Comparison of ENCODE assay signal across 15 cellular contexts in the genomic region with DNA sequence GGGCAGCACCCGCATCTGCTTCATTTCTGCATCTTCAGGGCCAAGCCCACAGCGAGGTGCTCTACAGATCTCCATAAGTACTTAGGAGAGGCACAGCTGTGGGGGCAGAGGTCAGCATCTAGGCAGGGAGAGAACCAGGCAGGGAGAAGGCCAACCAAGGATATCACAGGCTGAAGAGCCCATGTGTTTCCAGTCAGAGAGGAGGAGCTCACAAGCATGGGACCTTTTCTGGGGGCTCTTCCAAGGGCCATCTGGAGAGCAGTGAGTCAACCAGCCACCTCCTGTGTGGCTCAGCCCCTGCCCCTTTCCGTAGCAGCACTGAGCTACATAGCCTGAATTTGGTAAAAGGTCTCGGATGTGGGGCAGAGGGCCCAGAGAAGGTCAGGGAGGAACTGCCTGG.
A peak's percentile ranks its signal among the peaks of the same experiment; 100 is the strongest.
DNase-seq lines count a peak whose midpoint lies in the region; ATAC-seq and TF ChIP-seq lines count a peak whose summit lies in the region.
"Had no signal": no experiment of that assay in that cellular context is flagged by ENCODE, and none has a peak within 500 bp of the region (broad histone marks: within the 10 kb centered on the region; RNA-seq: fewer than 3 reads in every experiment).

No MANE protein-coding gene starts in this region.

- H3K9me3 Mint-ChIP-seq in memory B cell (no peaks in the 10 kb centered on the region), CD14-positive monocyte (peaks cover 0 to 2% (median 0%) of the 10 kb centered on the region in 7 donors)
- H3K9me3 Mint-ChIP-seq: activated CD4-positive, alpha-beta T cell treated with anti-CD3 and anti-CD28 coated beads, Interleukin-2, amount 10 ng/mL, durations not matched to agents 24 days and 14 days had no signal

- no peak overlapping the region for H2AFZ ChIP-seq in GM23248

- H3K4me1 Mint-ChIP-seq in memory B cell (peaks cover 35% of the 10 kb centered on the region), CD14-positive monocyte (peaks cover 26% of the 10 kb centered on the region)

- no peak overlapping the region for H3K4me3 ChIP-seq in GM23248
- H3K4me3 ChIP-seq: HAP-1, SK-N-MC had no signal

- H3K9me3 ChIP-seq in GM23248 (ENCODE audit: low read depth) = no peaks in the 10 kb centered on the region
- H3K9me3 ChIP-seq: HAP-1 had no signal

- no peak overlapping the region for H3K4me2 ChIP-seq in GM23248 (ENCODE audit: unreplicated experiment)

- H3K27ac Mint-ChIP-seq in memory B cell (peak overlapping the region; percentile 30), CD14-positive monocyte (no peak overlapping the region)
- H3K27ac Mint-ChIP-seq: activated CD4-positive, alpha-beta T cell treated with anti-CD3 and anti-CD28 coated beads, Interleukin-2, amount 10 ng/mL, durations not matched to agents 24 days and 14 days had no signal

- H3K27me3 Mint-ChIP-seq in memory B cell (no peaks in the 10 kb centered on the region), CD14-positive monocyte (ENCODE audit: low read depth in 3 of 3) (peaks cover 0 to 4% (median 2%) of the 10 kb centered on the region in 3 donors)
- H3K27me3 Mint-ChIP-seq: activated CD4-positive, alpha-beta T cell treated with anti-CD3 and anti-CD28 coated beads, Interleukin-2, amount 10 ng/mL, durations not matched to agents 24 days and 14 days had no signal

- DNase-seq in GM23248 = peak; percentile 37
- DNase-seq in memory B cell (ENCODE audit: low spot score in 2 of 2) = no peak
- no peak for DNase-seq in CD14-positive monocyte (ENCODE audit: low spot score)
- DNase-seq in cerebellum (ENCODE audit: low spot score) = no peak
- DNase-seq in activated CD4-positive, alpha-beta T cell treated with anti-CD3 and anti-CD28 coated beads, Interleukin-2, amount 50 U/mL, for 48 hours = no peak
- DNase-seq in CD1c-positive myeloid dendritic cell (ENCODE audit: extremely low spot score) = no peak
- DNase-seq: activated CD4-positive, alpha-beta T cell treated with anti-CD3 and anti-CD28 coated beads, Interleukin-2, amount 10 ng/mL, durations not matched to agents 24 days and 14 days; activated effector memory CD4-positive, alpha-beta T cell treated with anti-CD3 and anti-CD28 coated beads, Interleukin-2, amount 50 U/mL, for 16 hours; central memory CD4-positive, alpha-beta T cell; hippocampal formation; KG1 had no signal

- TF ChIP-seq CTCF in 22Rv1 (IDR thresholded peaks at IDR 0.05) (no peak), CD14-positive monocyte (IDR thresholded peaks at IDR 0.05) (no peak)

- 0 out of 2 replicates have a peak overlapping the region, but pooled peaks have one; percentile 5 for H3K27ac ChIP-seq in 22Rv1
- no peak overlapping the region for H3K27ac ChIP-seq in GM23248
- H3K27ac ChIP-seq in cingulate gyrus (ENCODE audit: low read depth, low read length) = peak overlapping the region; percentile 78
- H3K27ac ChIP-seq: SK-N-MC had no signal

- no peak for ATAC-seq in memory B cell (ENCODE audit: low read depth)

- in situ Hi-C loops in GM23248 (cut with MboI) = no loop called here

- intact Hi-C loops in CD14-positive monocyte (cut with micrococcal nuclease) = no loop called here

- H3K79me2 ChIP-seq in GM23248 (ENCODE audit: insufficient read depth) = no peaks in the 10 kb centered on the region

- WGBS in GM23248 (ENCODE audit: low coverage in 1 of 2, low lambda C conversion rate in 2 of 2, missing lambda C conversion rate in 2 of 2), 2 experiments = 55 to 63% methylated on average over 4 of the region's 4 CpGs

- no peaks in the 10 kb centered on the region; the same call in 1 of the 2 replicates for H4K20me1 ChIP-seq in GM23248 (ENCODE audit: insufficient read depth)

- H3K9me2 ChIP-seq in GM23248 (ENCODE audit: insufficient read depth) = no peaks in the 10 kb centered on the region

- no peak overlapping the region for H3K9ac ChIP-seq in GM23248

- H3K36me3 Mint-ChIP-seq in memory B cell (peaks cover 2% of the 10 kb centered on the region), CD14-positive monocyte (no peaks in the 10 kb centered on the region)

- H3K4me3 Mint-ChIP-seq in memory B cell = no peak overlapping the region
- no peak overlapping the region for H3K4me3 Mint-ChIP-seq in CD14-positive monocyte
- H3K4me3 Mint-ChIP-seq: activated CD4-positive, alpha-beta T cell treated with anti-CD3 and anti-CD28 coated beads, Interleukin-2, amount 10 ng/mL, durations not matched to agents 24 days and 14 days had no signal

- peaks cover 16% of the 10 kb centered on the region for H3K4me1 ChIP-seq in GM23248 (ENCODE audit: insufficient read depth)
- H3K4me1 ChIP-seq: HAP-1 had no signal

- H3F3A ChIP-seq in GM23248 (ENCODE audit: insufficient read depth) = peaks cover 6% of the 10 kb centered on the region; the same call in 1 of the 2 replicates

- no peaks in the 10 kb centered on the region for H3K36me3 ChIP-seq in GM23248 (ENCODE audit: low read depth)
- H3K36me3 ChIP-seq: HAP-1 had no signal

- no peaks in the 10 kb centered on the region for H3K27me3 ChIP-seq in GM23248 (replicated peaks; ENCODE audit: insufficient read depth)
